ENCODE assay signal across 13 cellular contexts in the genomic region with DNA sequence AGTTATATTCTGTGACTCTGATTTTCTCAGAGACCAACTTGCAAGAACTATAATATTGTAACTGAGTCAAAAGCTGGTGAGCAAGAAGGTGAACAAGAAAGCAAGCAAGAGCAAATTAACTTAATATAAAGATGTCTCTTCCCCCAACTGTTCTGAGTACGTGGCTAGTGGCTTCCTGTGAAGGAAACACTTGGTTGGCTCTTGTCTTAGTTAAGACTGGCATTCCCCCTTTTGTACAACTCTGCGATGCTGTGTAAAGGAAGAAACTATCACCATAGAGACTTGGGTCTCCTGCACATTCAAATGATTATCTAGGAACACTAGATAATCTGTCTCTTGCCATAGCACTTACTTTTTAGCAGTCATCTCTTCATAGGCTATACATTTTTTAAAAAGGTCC. TPM values are rescaled to one million over a fixed set of nuclear protein-coding genes. Genes with fewer than 3 reads are reported as not detected.
DNase-seq lines count a peak whose midpoint lies in the region; ATAC-seq and TF ChIP-seq lines count a peak whose summit lies in the region.
"Had no signal": no experiment of that assay in that cellular context is flagged by ENCODE, and none has a peak within 500 bp of the region (broad histone marks: within the 10 kb centered on the region; RNA-seq: fewer than 3 reads in every experiment).

No MANE protein-coding gene starts in this region.

- ATAC-seq in HG03135 (IDR thresholded peaks at IDR 0.05; ENCODE audit: unreplicated experiment) (peak; percentile 42), left colon (no peak)
- ATAC-seq in activated T-helper 17 cell treated with anti-CD3 and anti-CD28 coated beads, Interleukin-2, amount 50 U/mL, for 72 hours (replicated peaks) = peak; percentile 55
- ATAC-seq: psoas muscle had no signal

- TF ChIP-seq POLR2A in adrenal gland (IDR thresholded peaks at IDR 0.05) = no peak

- H3K4me3 ChIP-seq in osteoblast (ENCODE audit: insufficient read depth, low read length) (no peak overlapping the region), adrenal gland (no peak overlapping the region)
- H3K4me3 ChIP-seq: psoas muscle, transverse colon had no signal

- no peak overlapping the region for H3K27ac ChIP-seq in osteoblast (ENCODE audit: low read depth, low read length)
- H3K27ac ChIP-seq in adrenal gland = peak overlapping the region in 1 of 5 donors; percentile 33
- H3K27ac ChIP-seq: psoas muscle had no signal

- H2AFZ ChIP-seq in osteoblast (ENCODE audit: low read length) = peak overlapping the region; percentile 18

- H3K36me3 Mint-ChIP-seq in activated T-helper 17 cell treated with anti-CD3 and anti-CD28 coated beads, Interleukin-2, amount 50 U/mL, for 72 hours (ENCODE audit: low read depth) = peaks cover 12% of the 10 kb centered on the region

- H3K4me2 ChIP-seq in osteoblast (ENCODE audit: insufficient read depth, low read length) = no peak overlapping the region

- no peaks in the 10 kb centered on the region for H4K20me1 ChIP-seq in osteoblast (ENCODE audit: insufficient read depth, low read length)

- H3K4me1 ChIP-seq in osteoblast (ENCODE audit: insufficient read depth, low read length) (peaks cover 21% of the 10 kb centered on the region), adrenal gland (replicated peaks in 1 of 2) (peaks cover 0 to 15% of the 10 kb centered on the region in 2 donors)
- H3K4me1 ChIP-seq: psoas muscle had no signal

- peak overlapping the region; percentile 73 for H3K4me3 Mint-ChIP-seq in activated T-helper 17 cell treated with anti-CD3 and anti-CD28 coated beads, Interleukin-2, amount 50 U/mL, for 72 hours
- H3K4me3 Mint-ChIP-seq: dendritic cell treated with granulocyte-macrophage colony-stimulating factor and Interleukin-4, amounts not matched to agents 40 ng/mL and 50 ng/mL, for 4 days had no signal

- peaks cover 63% of the 10 kb centered on the region for H3K4me1 Mint-ChIP-seq in activated T-helper 17 cell treated with anti-CD3 and anti-CD28 coated beads, Interleukin-2, amount 50 U/mL, for 72 hours

- TF ChIP-seq CTCF in osteoblast (IDR thresholded peaks at IDR 0.05; ENCODE audit: extremely low read depth, low read depth, low read length) = no peak
- TF ChIP-seq CTCF in adrenal gland (IDR thresholded peaks at IDR 0.05) = no peak

- WGBS in adrenal gland, 4 donors = 43 to 70% (median 69%) methylated on average over 2 of the region's 2 CpGs

- intact Hi-C loops in adrenal gland (cut with DNase I) = no loop called here
- intact Hi-C loops in left colon (cut with DNase I, micrococcal nuclease) = no loop called here

- no peaks in the 10 kb centered on the region for H3K79me2 ChIP-seq in osteoblast (ENCODE audit: insufficient read depth, low read length)

- DNase-seq in activated CD4-positive, CD25-positive, alpha-beta regulatory T cell treated with anti-CD3 and anti-CD28 coated beads, Interleukin-2, amount 50 U/mL, for 16 hours (ENCODE audit: low read depth, low spot score) = peak; percentile 22
- DNase-seq in activated CD4-positive, CD25-positive, alpha-beta regulatory T cell treated with anti-CD3 and anti-CD28 coated beads, Interleukin-2, amount 50 U/mL, for 72 hours = no peak
- no peak for DNase-seq in osteoblast (ENCODE audit: insufficient read length, low spot score, missing footprints)
- DNase-seq in adrenal gland = no peak
- DNase-seq in GM19240 (ENCODE audit: insufficient read length, low spot score) = no peak
- no peak for DNase-seq in left colon
- DNase-seq: DMS79, psoas muscle, SW 1271, transverse colon had no signal

- H3K27ac Mint-ChIP-seq in activated T-helper 17 cell treated with anti-CD3 and anti-CD28 coated beads, Interleukin-2, amount 50 U/mL, for 72 hours = peak overlapping the region; percentile 93
- H3K27ac Mint-ChIP-seq: dendritic cell treated with granulocyte-macrophage colony-stimulating factor and Interleukin-4, amounts not matched to agents 40 ng/mL and 50 ng/mL, for 4 days had no signal

- H3K9me3 ChIP-seq in osteoblast (ENCODE audit: low read depth, low read length) (no peaks in the 10 kb centered on the region), adrenal gland (replicated peaks in 1 of 3) (no peaks in the 10 kb centered on the region)
- H3K9me3 ChIP-seq: psoas muscle, transverse colon had no signal

- H3K27me3 Mint-ChIP-seq in activated T-helper 17 cell treated with anti-CD3 and anti-CD28 coated beads, Interleukin-2, amount 50 U/mL, for 72 hours = no peaks in the 10 kb centered on the region

- H3K27me3 ChIP-seq in osteoblast (ENCODE audit: insufficient read depth, low read length) (no peaks in the 10 kb centered on the region), adrenal gland (no peaks in the 10 kb centered on the region)
- H3K27me3 ChIP-seq: transverse colon had no signal

- no peaks in the 10 kb centered on the region for H3K36me3 ChIP-seq in osteoblast (ENCODE audit: insufficient read depth, low read length)
- H3K36me3 ChIP-seq in adrenal gland (replicated peaks in 1 of 2) = no peaks in the 10 kb centered on the region
- H3K36me3 ChIP-seq: transverse colon had no signal

- no peaks in the 10 kb centered on the region for H3K9me3 Mint-ChIP-seq in activated T-helper 17 cell treated with anti-CD3 and anti-CD28 coated beads, Interleukin-2, amount 50 U/mL, for 72 hours
- H3K9me3 Mint-ChIP-seq: dendritic cell treated with granulocyte-macrophage colony-stimulating factor and Interleukin-4, amounts not matched to agents 40 ng/mL and 50 ng/mL, for 4 days had no signal

RNA-seq across cellular contexts. Expression of a gene that starts 47.3 kb away (rescaled TPM):
- 100 to 1,000 TPM; 254 to 663 TPM for total RNA-seq in activated T-helper 17 cell treated with anti-CD3 and anti-CD28 coated beads, Interleukin-2, amount 50 U/mL, for 72 hours
- total RNA-seq in osteoblast (8.5 and 10.5 TPM in 2 replicates), adrenal gland (10 to 100 TPM in 7 of 8 donors, 1 to 10 TPM in 1; 5.0 to 29.7 (median 17.6) TPM), left colon (10 to 100 TPM; 36.1 to 45.7 TPM)
- 10 to 100 TPM; 10.5 to 15.5 (median 13.9) TPM for polyA plus RNA-seq in adrenal gland

Comparison
In these comparisons a context has a peak if more than half of its experiments do, and no peak if none do; other contexts are left out.
1. RNA of a gene that starts 47.3 kb away (total RNA-seq): 254 to 663 TPM in activated T-helper 17 cell treated with anti-CD3 and anti-CD28 coated beads, Interleukin-2, amount 50 U/mL, for 72 hours; 36.1 to 45.7 TPM in left colon, 5.0 to 29.7 TPM in adrenal gland and 8.5 to 10.5 TPM in osteoblast; every median in the first group is over 4 times any median in the second.